Comparison of ENCODE assay signal across 8 cellular contexts in genomic region chr6:160991411-160992322, GRCh38. TPM values are rescaled to one million over a fixed set of nuclear protein-coding genes. Genes with fewer than 3 reads are reported as not detected.
DNase-seq lines count a peak whose midpoint lies in the region; ATAC-seq, FAIRE-seq and TF ChIP-seq lines count a peak whose summit lies in the region.

Gene MAP3K4 (plus strand): TSS chr6:160991769. CDS start chr6:160991932, 163 bp downstream.

- H3K9me3 ChIP-seq in pancreas (no peaks in the 10 kb centered on the region), thyroid gland (no peaks in the 10 kb centered on the region)

- H3K27me3 ChIP-seq in pancreas (no peaks in the 10 kb centered on the region), thyroid gland (no peaks in the 10 kb centered on the region)

- peaks cover 13 to 14% of the 10 kb centered on the region in 2 donors for H3K36me3 Mint-ChIP-seq in activated naive CD4-positive, alpha-beta T cell treated with anti-CD3 and anti-CD28 coated beads, Interleukin-2, amount 50 U/mL, for 72 hours

- H3K27ac ChIP-seq in pancreas (peak within 1 kb of the TSS; percentile 88 to 94 (median 90)), thyroid gland (peak within 1 kb of the TSS; percentile 69 to 94 (median 92))

- no peak for FAIRE-seq in pancreas (lab: Jason Lieb, UNC)

- H3K4me1 ChIP-seq in pancreas (peaks cover 0 to 17% (median 14%) of the 10 kb centered on the region in 3 donors), thyroid gland (peaks cover 4 to 7% of the 10 kb centered on the region in 2 donors)

- peak; percentile 11 to 75 for TF ChIP-seq POLR2A in thyroid gland (IDR thresholded peaks at IDR 0.05)

- H3K4me3 ChIP-seq in LNCaP clone FGC (ENCODE audit: low read depth, low read length), result peak within 1 kb of the TSS; percentile 90
- H3K4me3 ChIP-seq in pancreas, result peak within 1 kb of the TSS; percentile 82 to 99 (median 89)
- H3K4me3 ChIP-seq in thyroid gland (replicated peaks in 1 of 3), result peak within 1 kb of the TSS; percentile 96 to 99 (median 99)

- ATAC-seq in activated naive CD4-positive, alpha-beta T cell treated with anti-CD3 and anti-CD28 coated beads, Interleukin-2, amount 50 U/mL, for 72 hours, result peak; percentile 73 to 80
- peak; percentile 88 to 94 (median 92) for ATAC-seq in pancreas

- WGBS in pancreas, 2 donors, result 1% methylated on average over 89 to 124 of the region's 124 CpGs
- 0 to 4% methylated on average over 9 to 25 of the region's 124 CpGs for WGBS in thyroid gland, 2 donors

- peak within 1 kb of the TSS; percentile 95 to 97 for H3K27ac Mint-ChIP-seq in activated naive CD4-positive, alpha-beta T cell treated with anti-CD3 and anti-CD28 coated beads, Interleukin-2, amount 50 U/mL, for 72 hours

- TF ChIP-seq CTCF in LNCaP clone FGC (IDR thresholded peaks at IDR 0.05; ENCODE audit: control insufficient read depth, extremely low read depth, insufficient read depth) (no peak), pancreas (IDR thresholded peaks at IDR 0.05) (no peak), thyroid gland (IDR thresholded peaks at IDR 0.05) (peak in 1 of 6 experiments; percentile 14)

- intact Hi-C loops in head of caudate nucleus (cut with DNase I), result loop anchor here (5.0 kb wide), 1 partner anchor 59 kb away; no protein-coding TSS in a partner anchor
- intact Hi-C loops in pancreas (cut with DNase I), result no loop called here
- intact Hi-C loops in thyroid gland (cut with DNase I), result loop anchor here (5.0 kb wide), 1 partner anchor 381 kb away; no protein-coding TSS in a partner anchor

- no peaks in the 10 kb centered on the region for H3K9me3 Mint-ChIP-seq in activated naive CD4-positive, alpha-beta T cell treated with anti-CD3 and anti-CD28 coated beads, Interleukin-2, amount 50 U/mL, for 72 hours

- H3K36me3 ChIP-seq in pancreas (no peaks in the 10 kb centered on the region), thyroid gland (no peaks in the 10 kb centered on the region)

- DNase-seq in GF-D8 (lab: John Stamatoyannopoulos, UW), result peak; percentile 17
- peak; percentile 78 for DNase-seq in GOT3 (lab: John Stamatoyannopoulos, UW)
- peak; percentile 46 for DNase-seq in LNCaP clone FGC (ENCODE audit: low read depth)
- peak; percentile 52 for DNase-seq in SKM-1 treated with dmso at 0.1 percent for 144 hours (lab: John Stamatoyannopoulos, UW; ENCODE audit: unreplicated experiment)
- DNase-seq in activated naive CD4-positive, alpha-beta T cell treated with anti-CD3 and anti-CD28 coated beads, Interleukin-2, amount 50 U/mL, for 72 hours (ENCODE audit: low spot score in 2 of 2), result peak; percentile 79 to 85
- peak; percentile 28 to 91 (median 82) for DNase-seq in head of caudate nucleus
- DNase-seq in pancreas, result peak; percentile 78 to 95 (median 86)
- peak; percentile 81 to 82 for DNase-seq in thyroid gland

RNA-seq across cellular contexts. Expression of gene MAP3K4, which starts in this region (rescaled TPM):
- 10 to 100 TPM; 31.0 to 42.8 TPM for total RNA-seq in activated naive CD4-positive, alpha-beta T cell treated with anti-CD3 and anti-CD28 coated beads, Interleukin-2, amount 50 U/mL, for 72 hours
- 10 to 100 TPM; 20.4 to 32.0 (median 25.3) TPM for total RNA-seq in pancreas
- 10 to 100 TPM; 10.8 to 30.4 TPM for polyA plus RNA-seq in pancreas
- total RNA-seq in thyroid gland, result 100 to 1,000 TPM in 1 of 4 donors, 10 to 100 TPM in 3; 34.9 to 113 (median 52.3) TPM

Comparison
In these comparisons a context has a peak if more than half of its experiments do, and no peak if none do; other contexts are left out.
1. Peak in every context shown above with its lines: DNase-seq, ATAC-seq, H3K4me3 ChIP-seq and H3K27ac ChIP-seq.
2. DNase-seq: peak in every context shown above with its lines; median percentile 86 in pancreas; 82 in activated naive CD4-positive, alpha-beta T cell treated with anti-CD3 and anti-CD28 coated beads, Interleukin-2, amount 50 U/mL, for 72 hours; 82 in head of caudate nucleus; 82 in thyroid gland; 78 in GOT3; 52 in SKM-1 treated with dmso at 0.1 percent for 144 hours; 46 in LNCaP clone FGC; 17 in GF-D8.
3. intact Hi-C loops: an anchor here in head of caudate nucleus (5.0 kb wide) and thyroid gland (5.0 kb wide); none called in pancreas.